1 cellular context compared by ENCODE assay signal in the genomic region with DNA sequence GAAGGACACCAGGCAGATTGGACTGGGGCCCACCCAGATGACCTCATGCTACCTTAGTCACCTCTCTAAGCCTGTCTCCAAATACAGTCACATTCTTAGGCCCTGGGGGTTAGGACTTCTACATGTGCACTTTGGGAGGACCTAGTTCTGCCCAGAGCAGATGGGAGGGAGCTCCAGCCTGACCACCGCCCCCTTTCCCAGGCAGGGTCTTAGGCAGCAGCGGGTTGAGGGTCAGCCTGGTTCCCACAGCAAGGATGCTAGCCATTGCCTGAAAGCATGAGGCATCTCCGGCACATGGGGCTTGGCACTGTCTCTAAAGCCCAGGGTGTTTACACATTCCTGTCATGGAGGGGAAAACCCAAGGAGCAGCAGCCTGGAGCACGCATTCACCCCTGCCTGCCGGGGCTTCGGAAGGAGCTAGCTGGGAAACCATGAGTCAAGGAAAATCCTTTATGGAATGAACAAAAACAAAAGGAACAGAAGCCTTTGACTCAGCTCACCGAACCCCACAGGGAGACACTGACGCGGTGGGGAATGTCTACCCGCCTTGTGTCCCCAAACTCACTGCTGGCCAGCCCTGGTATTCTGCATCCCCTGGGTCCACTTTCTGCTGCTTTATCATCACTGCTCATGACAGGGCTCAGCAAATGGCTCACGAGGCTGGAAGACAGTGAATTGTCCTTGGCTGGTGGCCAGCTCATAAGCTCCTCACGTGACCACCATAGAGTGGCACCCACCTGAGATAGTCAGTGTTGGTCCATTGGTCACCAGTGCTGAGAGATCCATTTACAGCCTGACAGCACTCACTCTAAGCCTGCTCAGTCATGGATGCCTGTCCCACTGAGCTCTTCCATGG.
TF ChIP-seq lines count a peak whose summit lies in the region.
"Not testable (repeated sequence)": the region's sequence is repeated elsewhere in the genome, so short reads cannot be mapped to it uniquely, and the experiment has no call there.

No MANE protein-coding gene starts in this region.

TF ChIP-seq in A549, 52 proteins besides CTCF, POLR2A, EP300 and RAD21 (continued from another document):
- TF ChIP-seq JUN (IDR thresholded peaks at IDR 0.05): peak; percentile 55 to 70; a peak in 4 of 5 replicates
- TF ChIP-seq, protein P1, sequence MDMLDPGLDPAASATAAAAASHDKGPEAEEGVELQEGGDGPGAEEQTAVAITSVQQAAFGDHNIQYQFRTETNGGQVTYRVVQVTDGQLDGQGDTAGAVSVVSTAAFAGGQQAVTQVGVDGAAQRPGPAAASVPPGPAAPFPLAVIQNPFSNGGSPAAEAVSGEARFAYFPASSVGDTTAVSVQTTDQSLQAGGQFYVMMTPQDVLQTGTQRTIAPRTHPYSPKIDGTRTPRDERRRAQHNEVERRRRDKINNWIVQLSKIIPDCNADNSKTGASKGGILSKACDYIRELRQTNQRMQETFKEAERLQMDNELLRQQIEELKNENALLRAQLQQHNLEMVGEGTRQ (IDR thresholded peaks at IDR 0.05): peak; percentile 91
- TF ChIP-seq FOSL2 (IDR thresholded peaks at IDR 0.05): not testable (repeated sequence)
- peak; percentile 69 for TF ChIP-seq FOSL2 (CRISPR knock-in tag; IDR thresholded peaks at IDR 0.05)
- TF ChIP-seq, protein P2, sequence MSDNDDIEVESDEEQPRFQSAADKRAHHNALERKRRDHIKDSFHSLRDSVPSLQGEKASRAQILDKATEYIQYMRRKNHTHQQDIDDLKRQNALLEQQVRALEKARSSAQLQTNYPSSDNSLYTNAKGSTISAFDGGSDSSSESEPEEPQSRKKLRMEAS (IDR thresholded peaks at IDR 0.05): peak; percentile 89
- TF ChIP-seq, protein P3, sequence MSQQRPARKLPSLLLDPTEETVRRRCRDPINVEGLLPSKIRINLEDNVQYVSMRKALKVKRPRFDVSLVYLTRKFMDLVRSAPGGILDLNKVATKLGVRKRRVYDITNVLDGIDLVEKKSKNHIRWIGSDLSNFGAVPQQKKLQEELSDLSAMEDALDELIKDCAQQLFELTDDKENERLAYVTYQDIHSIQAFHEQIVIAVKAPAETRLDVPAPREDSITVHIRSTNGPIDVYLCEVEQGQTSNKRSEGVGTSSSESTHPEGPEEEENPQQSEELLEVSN (IDR thresholded peaks at IDR 0.05; ENCODE audit: borderline replicate concordance, low read depth): peak; percentile 46; the same call in 1 of the 2 replicates
TF ChIP-seq in A549: peak in this region for 14; not testable (repeated sequence) for 38.
